20 cellular contexts compared by ENCODE assay signal in the genomic region with DNA sequence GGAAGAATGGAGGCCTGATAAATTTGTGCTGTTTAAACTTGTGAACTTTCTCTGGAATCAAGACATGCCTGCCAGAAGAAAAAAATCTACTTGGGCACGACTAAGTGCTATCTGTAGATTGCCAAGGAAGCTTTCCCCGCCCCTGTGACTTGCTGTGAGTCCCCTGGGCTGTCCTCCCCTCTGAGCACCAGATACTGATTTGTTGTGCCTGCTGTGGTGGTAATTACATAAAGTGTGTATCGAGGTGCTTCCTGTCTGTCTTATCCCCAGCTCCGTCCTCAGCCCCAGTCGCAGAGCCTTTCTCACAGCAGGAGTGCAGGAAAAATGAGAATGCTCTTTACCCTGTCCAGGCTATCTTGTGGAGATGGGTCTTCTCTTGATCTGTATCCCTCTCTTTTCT. TPM values are rescaled to one million over a fixed set of nuclear protein-coding genes. Genes with fewer than 3 reads are reported as not detected.
DNase-seq lines count a peak whose midpoint lies in the region; TF ChIP-seq lines count a peak whose summit lies in the region.
"Had no signal": no experiment of that assay in that cellular context is flagged by ENCODE, and none has a peak within 500 bp of the region (broad histone marks: within the 10 kb centered on the region; RNA-seq: fewer than 3 reads in every experiment).

No MANE protein-coding gene starts in this region.

- H3K4me3 Mint-ChIP-seq in brain = peak overlapping the region in 2 of 5 experiments; percentile 28 to 29
- no peak overlapping the region for H3K4me3 Mint-ChIP-seq in nephron progenitor cell
- no peak overlapping the region for H3K4me3 Mint-ChIP-seq in mesothelial cell of epicardium
- H3K4me3 Mint-ChIP-seq: activated CD4-positive, alpha-beta T cell treated with anti-CD3 and anti-CD28 coated beads, Interleukin-2, amount 10 ng/mL, durations not matched to agents 7 days and 5 days; endodermal cell had no signal

- H3K9me3 Mint-ChIP-seq in brain (no peaks in the 10 kb centered on the region), nephron progenitor cell (no peaks in the 10 kb centered on the region), mesothelial cell of epicardium (no peaks in the 10 kb centered on the region)
- H3K9me3 Mint-ChIP-seq: activated CD4-positive, alpha-beta T cell treated with anti-CD3 and anti-CD28 coated beads, Interleukin-2, amount 10 ng/mL, durations not matched to agents 7 days and 5 days; endodermal cell had no signal

- H3K4me1 ChIP-seq in A673 (ENCODE audit: insufficient read depth, low read length, poor library complexity, severe bottlenecking) = peaks cover 29% of the 10 kb centered on the region
- H3K4me1 ChIP-seq in HUES48 (ENCODE audit: control insufficient read depth, insufficient read depth, low read length) = peaks cover 51% of the 10 kb centered on the region
- peaks cover 4% of the 10 kb centered on the region for H3K4me1 ChIP-seq in SJCRH30

- CTCF ChIA-PET in A673 (lab: Charles Lee) = no interaction called here

- H3K4me3 ChIP-seq in A673 (ENCODE audit: low read depth, low read length, poor library complexity, severe bottlenecking) = no peak overlapping the region
- no peak overlapping the region for H3K4me3 ChIP-seq in HUES48 (ENCODE audit: low read depth, low read length)
- no peak overlapping the region for H3K4me3 ChIP-seq in SJCRH30
- H3K4me3 ChIP-seq: hepatocyte had no signal

- H3K27ac Mint-ChIP-seq in brain (peak overlapping the region in 3 of 5 experiments; percentile 18 to 83 (median 26)), nephron progenitor cell (peak overlapping the region; percentile 78), mesothelial cell of epicardium (no peak overlapping the region)
- H3K27ac Mint-ChIP-seq: activated CD4-positive, alpha-beta T cell treated with anti-CD3 and anti-CD28 coated beads, Interleukin-2, amount 10 ng/mL, durations not matched to agents 7 days and 5 days; endodermal cell had no signal

- H3K27me3 Mint-ChIP-seq in brain (no peaks in the 10 kb centered on the region), nephron progenitor cell (ENCODE audit: low read depth, poor library complexity) (no peaks in the 10 kb centered on the region), mesothelial cell of epicardium (ENCODE audit: low read depth) (no peaks in the 10 kb centered on the region)

- H3K27me3 ChIP-seq in A673 (replicated peaks; ENCODE audit: insufficient read depth, low read depth, low read length, poor library complexity) = no peaks in the 10 kb centered on the region
- no peaks in the 10 kb centered on the region for H3K27me3 ChIP-seq in HUES48 (ENCODE audit: control insufficient read depth, insufficient read depth, low read length)
- no peaks in the 10 kb centered on the region for H3K27me3 ChIP-seq in SJCRH30
- H3K27me3 ChIP-seq: hepatocyte had no signal

- no peak overlapping the region for H3K9ac ChIP-seq in HUES48 (ENCODE audit: low read depth, low read length)

- DNase-seq in A673 (ENCODE audit: low spot score) = peak; percentile 43
- no peak for DNase-seq in nephron progenitor cell
- DNase-seq in activated gamma-delta T cell (lab: John Stamatoyannopoulos, UW) = no peak
- no peak for DNase-seq in SJCRH30
- DNase-seq in mesothelial cell of epicardium (ENCODE audit: low spot score in 2 of 2, unreplicated experiment in 2 of 2) = no peak
- no peak for DNase-seq in NCI-H128 (lab: John Stamatoyannopoulos, UW; ENCODE audit: unreplicated experiment)
- DNase-seq: activated CD4-positive, alpha-beta T cell treated with anti-CD3 and anti-CD28 coated beads, Interleukin-2, amount 10 ng/mL, durations not matched to agents 7 days and 5 days; activated naive CD4-positive, alpha-beta T cell treated with anti-CD3 and anti-CD28 coated beads, Interleukin-2, amount 50 U/mL, for 16 hours; AML-193; EL; endodermal cell; MV-4-11; NK-92 treated with Interleukin-12 subunit alpha and Interleukin-12 subunit beta, amount 100 ng/mL, for 24 hours; stimulated activated naive CD4-positive, alpha-beta T cell; SW 1271 had no signal

- POLR2A ChIA-PET in A673 (lab: Charles Lee; ENCODE audit: low non-redundant PET) = no interaction called here

- peaks cover 8% of the 10 kb centered on the region for H3K36me3 Mint-ChIP-seq in brain
- H3K36me3 Mint-ChIP-seq in nephron progenitor cell (ENCODE audit: low read depth) = peaks cover 4% of the 10 kb centered on the region
- no peaks in the 10 kb centered on the region for H3K36me3 Mint-ChIP-seq in mesothelial cell of epicardium

- intact Hi-C loops in A673 (cut with micrococcal nuclease; ENCODE audit: unreplicated experiment) = no loop called here

- TF ChIP-seq CTCF in A673 (conservative IDR thresholded peaks at IDR 0.05; ENCODE audit: low read depth, low read length) = no peak
- no peak for TF ChIP-seq CTCF in brain (conservative IDR thresholded peaks at IDR 0.05)
- no peak for TF ChIP-seq CTCF in nephron progenitor cell (IDR thresholded peaks at IDR 0.05)
- no peak for TF ChIP-seq CTCF in mesothelial cell of epicardium (IDR thresholded peaks at IDR 0.05; ENCODE audit: unreplicated experiment)

- H3K9me3 ChIP-seq in A673 (ENCODE audit: low read depth, low read length, poor library complexity, severe bottlenecking) = no peaks in the 10 kb centered on the region
- no peaks in the 10 kb centered on the region for H3K9me3 ChIP-seq in HUES48 (ENCODE audit: control insufficient read depth, insufficient read depth, low read length)
- no peaks in the 10 kb centered on the region for H3K9me3 ChIP-seq in SJCRH30 (replicated peaks)

- no peak overlapping the region for H3K27ac ChIP-seq in A673 (ENCODE audit: low read depth, low read length, poor library complexity, severe bottlenecking)
- H3K27ac ChIP-seq in HUES48 (ENCODE audit: low read depth, low read length) = peak overlapping the region; percentile 2
- H3K27ac ChIP-seq in SJCRH30 = no peak overlapping the region
- H3K27ac ChIP-seq: hepatocyte, HL-60, RWPE1 had no signal

- BruUV-seq in A673 (replicated peaks; lab: Mats Ljungman, UMichigan) = no TSS peak

- H3K4me1 Mint-ChIP-seq in brain = peaks cover 89% of the 10 kb centered on the region
- peaks cover 53% of the 10 kb centered on the region for H3K4me1 Mint-ChIP-seq in nephron progenitor cell
- peaks cover 39% of the 10 kb centered on the region for H3K4me1 Mint-ChIP-seq in mesothelial cell of epicardium
- H3K4me1 Mint-ChIP-seq: activated CD4-positive, alpha-beta T cell treated with anti-CD3 and anti-CD28 coated beads, Interleukin-2, amount 10 ng/mL, durations not matched to agents 7 days and 5 days had no signal

- H3K36me3 ChIP-seq in A673 (ENCODE audit: insufficient read depth, low read length, poor library complexity, severe bottlenecking) (no peaks in the 10 kb centered on the region), HUES48 (ENCODE audit: control insufficient read depth, insufficient read depth, low read length) (no peaks in the 10 kb centered on the region), SJCRH30 (no peaks in the 10 kb centered on the region)

RNA-seq across cellular contexts. Expression of a gene that starts 53.9 kb away (rescaled TPM):
- total RNA-seq in A673 (2021) (99.8 and 105 TPM in 2 replicates), mesothelial cell of epicardium (190 to 209 TPM (median 200 TPM) in 3 replicates)
- polyA plus RNA-seq in brain (ENCODE audit: insufficient read depth, low read depth, low replicate concordance) = 47.4 TPM
- 67.9 and 82.9 TPM in 2 replicates for total RNA-seq in SJCRH30 (2014; rRNA removed; shearing (Covaris generic))
